Comparison of ENCODE assay signal across 8 cellular contexts in the genomic region with DNA sequence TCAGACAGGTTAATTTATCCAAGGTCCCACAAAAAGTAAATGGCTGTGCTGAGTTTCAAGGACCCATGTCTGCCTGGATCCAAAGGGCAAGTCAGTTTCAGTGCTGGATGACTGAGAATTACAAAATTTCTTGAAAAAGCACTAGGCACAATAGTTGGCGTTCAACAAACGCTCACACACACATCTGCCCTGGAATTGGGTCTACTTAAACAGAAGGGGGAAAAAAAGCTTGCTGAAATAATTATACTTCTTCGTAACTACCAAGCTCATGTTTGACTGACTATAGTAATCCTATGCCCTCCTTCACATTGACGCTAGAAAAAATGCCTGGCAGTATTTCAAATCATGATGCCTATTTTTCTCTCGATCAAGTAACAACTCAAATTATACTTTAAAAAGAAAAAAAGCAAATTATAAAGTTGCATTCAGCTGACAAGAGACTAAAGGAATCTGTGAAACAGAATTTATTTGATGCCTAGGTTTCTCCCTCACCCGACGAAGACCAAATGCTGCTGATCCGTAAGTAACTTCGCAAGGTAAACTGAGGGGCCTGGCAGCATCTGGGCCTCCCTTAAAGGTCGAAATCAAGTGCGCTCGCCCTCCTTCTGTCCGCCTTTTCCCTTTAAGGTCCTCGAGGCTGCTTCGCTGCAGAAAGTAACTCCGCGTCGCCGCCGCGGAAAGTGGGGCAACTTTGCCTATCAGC. TPM values are rescaled to one million over a fixed set of nuclear protein-coding genes. Genes with fewer than 3 reads are reported as not detected.
DNase-seq lines count a peak whose midpoint lies in the region; ATAC-seq and TF ChIP-seq lines count a peak whose summit lies in the region.

No MANE protein-coding gene starts in this region.

- ATAC-seq in HG03520 (IDR thresholded peaks at IDR 0.05; ENCODE audit: unreplicated experiment), result no peak

- peak overlapping the region; percentile 87 for H3K27ac ChIP-seq in muscle layer of duodenum (ENCODE audit: low read length)

- no peaks in the 10 kb centered on the region for H3K9me3 ChIP-seq in muscle layer of duodenum (ENCODE audit: control insufficient read depth in 1 of 2, low read length in 2 of 2)

- no peak for TF ChIP-seq CTCF in GM12875 (IDR thresholded peaks at IDR 0.05; ENCODE audit: borderline replicate concordance, insufficient read depth, low read depth, low read length)

- DNase-seq in NCI-H748 (lab: John Stamatoyannopoulos, UW; ENCODE audit: unreplicated experiment), result peak; percentile 32
- peak; percentile 21 for DNase-seq in dermis blood vessel endothelial cell
- no peak for DNase-seq in COR-L47 (lab: John Stamatoyannopoulos, UW)
- no peak for DNase-seq in G401 (ENCODE audit: low spot score)
- DNase-seq in SIG-M5 (lab: John Stamatoyannopoulos, UW), result no peak

- H3K36me3 ChIP-seq in muscle layer of duodenum (ENCODE audit: control insufficient read depth in 1 of 2, insufficient read depth in 2 of 2, low read length in 2 of 2), result no peaks in the 10 kb centered on the region

- peaks cover 3 to 10% of the 10 kb centered on the region in 2 donors for H3K4me1 ChIP-seq in muscle layer of duodenum (ENCODE audit: control insufficient read depth in 1 of 2, insufficient read depth in 2 of 2, low read length in 2 of 2)

- in situ Hi-C loops in G401 (cut with HindIII; ENCODE audit: low sequenced_read_pairs), result loop anchor here (25.0 kb wide), 1 partner anchor 110 kb away; no protein-coding TSS in a partner anchor

- peak overlapping the region; percentile 78 for H3K4me3 ChIP-seq in GM12875 (ENCODE audit: low read depth, low read length)
- peak overlapping the region; percentile 82 to 99 for H3K4me3 ChIP-seq in muscle layer of duodenum (ENCODE audit: low read depth in 1 of 2, low read length in 2 of 2)

- H3K27me3 ChIP-seq in muscle layer of duodenum (ENCODE audit: low read depth, low read length), result no peaks in the 10 kb centered on the region

RNA-seq across cellular contexts. Expression of a gene that starts 0.6 kb away (rescaled TPM):
- 42.0 and 43.7 TPM in 2 replicates for total RNA-seq in dermis blood vessel endothelial cell
- total RNA-seq in G401 (2014; rRNA removed; shearing (Covaris generic)), result 11.8 and 19.8 TPM in 2 replicates

Comparison
In these comparisons a context has a peak if more than half of its experiments do, and no peak if none do; other contexts are left out.
1. DNase-seq: peak in NCI-H748 (single experiment) and dermis blood vessel endothelial cell (single experiment); none in COR-L47 (single experiment), G401 (single experiment) and SIG-M5 (single experiment).